Comparison of ENCODE assay signal across 29 cellular contexts in genomic region chr1:76161451-76161850, GRCh38.
"Had no signal": no experiment of that assay in that cellular context is flagged by ENCODE, and none has a peak within 500 bp of the region (broad histone marks: within the 10 kb centered on the region; RNA-seq: fewer than 3 reads in every experiment).

No MANE protein-coding gene starts in this region.

- H3K27me3 Mint-ChIP-seq: activated CD4-positive, alpha-beta memory T cell treated with anti-CD3 and anti-CD28 coated beads for 36 hours; activated CD4-positive, alpha-beta T cell treated with anti-CD3 and anti-CD28 coated beads for 36 hours; activated CD8-positive, alpha-beta memory T cell treated with anti-CD3 and anti-CD28 coated beads, Interleukin-2, amount 10 ng/mL, durations not matched to agents 7 days and 5 days; activated naive CD4-positive, alpha-beta T cell treated with anti-CD3 and anti-CD28 coated beads, Interleukin-2, amount 10 ng/mL, durations not matched to agents 7 days and 5 days; activated naive CD8-positive, alpha-beta T cell treated with anti-CD3 and anti-CD28 coated beads, Interleukin-2, amount 10 ng/mL, durations not matched to agents 7 days and 5 days; brain had no signal

- H3K9me3 Mint-ChIP-seq: activated CD4-positive, alpha-beta memory T cell treated with anti-CD3 and anti-CD28 coated beads for 36 hours; activated CD4-positive, alpha-beta T cell treated with anti-CD3 and anti-CD28 coated beads, Interleukin-2, amount 10 ng/mL, durations not matched to agents 24 days and 14 days; activated naive CD4-positive, alpha-beta T cell treated with anti-CD3 and anti-CD28 coated beads, Interleukin-2, amount 10 ng/mL, durations not matched to agents 7 days and 5 days; activated T-helper 2 cell treated with anti-CD3 and anti-CD28 coated beads, Interferon-gamma antibody, Interleukin-2, Interleukin-4, amounts not matched to agents 10 μg/mL and 5 μg/mL and 100 μg/mL, durations not matched to agents 14 hours and 24 hours and 36 hours had no signal

- H3K4me3 Mint-ChIP-seq: activated CD4-positive, alpha-beta memory T cell treated with anti-CD3 and anti-CD28 coated beads for 36 hours; activated CD4-positive, alpha-beta T cell treated with anti-CD3 and anti-CD28 coated beads for 36 hours; activated CD4-positive, alpha-beta T cell treated with anti-CD3 and anti-CD28 coated beads, Interleukin-2, amount 10 ng/mL, durations not matched to agents 24 days and 14 days; activated CD8-positive, alpha-beta memory T cell treated with anti-CD3 and anti-CD28 coated beads, Interleukin-2, amount 10 ng/mL, durations not matched to agents 7 days and 5 days; activated CD8-positive, alpha-beta T cell treated with anti-CD3 and anti-CD28 coated beads, Interleukin-2, amount 10 ng/mL, durations not matched to agents 7 days and 5 days; activated naive CD4-positive, alpha-beta T cell treated with anti-CD3 and anti-CD28 coated beads, Interleukin-2, amount 10 ng/mL, durations not matched to agents 7 days and 5 days; activated naive CD8-positive, alpha-beta T cell treated with anti-CD3 and anti-CD28 coated beads, Interleukin-2, amount 10 ng/mL, durations not matched to agents 7 days and 5 days; activated T-helper 1 cell treated with anti-CD3 and anti-CD28 coated beads, Interleukin-12 subunit alpha, Interleukin-12 subunit beta, Interleukin-2, Interleukin-4 antibody, amounts not matched to agents 30 ng/mL and 10 ng/mL and 1 ng/mL, durations not matched to agents 14 hours and 24 hours and 36 hours; brain had no signal

- H3K27me3 ChIP-seq: ascending aorta, breast epithelium, cardiac muscle cell, colonic mucosa had no signal

- H3K27ac Mint-ChIP-seq: activated CD4-positive, alpha-beta memory T cell treated with anti-CD3 and anti-CD28 coated beads for 36 hours; activated CD4-positive, alpha-beta T cell treated with anti-CD3 and anti-CD28 coated beads for 36 hours; activated CD4-positive, alpha-beta T cell treated with anti-CD3 and anti-CD28 coated beads, Interleukin-2, amount 10 ng/mL, durations not matched to agents 24 days and 14 days; activated CD8-positive, alpha-beta memory T cell treated with anti-CD3 and anti-CD28 coated beads, Interleukin-2, amount 10 ng/mL, durations not matched to agents 7 days and 5 days; activated CD8-positive, alpha-beta T cell treated with anti-CD3 and anti-CD28 coated beads, Interleukin-2, amount 10 ng/mL, durations not matched to agents 7 days and 5 days; activated naive CD4-positive, alpha-beta T cell treated with anti-CD3 and anti-CD28 coated beads, Interleukin-2, amount 10 ng/mL, durations not matched to agents 7 days and 5 days; activated naive CD4-positive, alpha-beta T cell treated with anti-CD3 and anti-CD28 coated beads, Interleukin-2, amount 50 U/mL, for 72 hours; activated naive CD8-positive, alpha-beta T cell treated with anti-CD3 and anti-CD28 coated beads, Interleukin-2, amount 10 ng/mL, durations not matched to agents 7 days and 5 days; activated T-helper 1 cell treated with anti-CD3 and anti-CD28 coated beads, Interleukin-12 subunit alpha, Interleukin-12 subunit beta, Interleukin-2, Interleukin-4 antibody, amounts not matched to agents 30 ng/mL and 10 ng/mL and 1 ng/mL, durations not matched to agents 14 hours and 24 hours and 36 hours; activated T-helper 2 cell treated with anti-CD3 and anti-CD28 coated beads, Interferon-gamma antibody, Interleukin-2, Interleukin-4, amounts not matched to agents 10 μg/mL and 5 μg/mL and 100 μg/mL, durations not matched to agents 14 hours and 24 hours and 36 hours; brain had no signal

- FAIRE-seq: frontal cortex had no signal

- DNase-seq: activated CD4-positive, alpha-beta memory T cell treated with anti-CD3 and anti-CD28 coated beads for 36 hours; activated CD4-positive, alpha-beta T cell treated with anti-CD3 and anti-CD28 coated beads for 36 hours; activated CD4-positive, alpha-beta T cell treated with anti-CD3 and anti-CD28 coated beads, Interleukin-2, amount 10 ng/mL, durations not matched to agents 24 days and 14 days; activated CD4-positive, CD25-positive, alpha-beta regulatory T cell; activated CD4-positive, CD25-positive, alpha-beta regulatory T cell treated with anti-CD3 and anti-CD28 coated beads, Interleukin-2, amount 50 U/mL, for 72 hours; activated CD8-positive, alpha-beta memory T cell treated with anti-CD3 and anti-CD28 coated beads, Interleukin-2, amount 10 ng/mL, durations not matched to agents 7 days and 5 days; activated CD8-positive, alpha-beta memory T cell treated with anti-CD3 and anti-CD28 coated beads, Interleukin-2, amount 50 U/mL, for 4 hours; activated CD8-positive, alpha-beta T cell treated with anti-CD3 and anti-CD28 coated beads, Interleukin-2, amount 10 ng/mL, durations not matched to agents 7 days and 5 days; activated effector memory CD4-positive, alpha-beta T cell treated with anti-CD3 and anti-CD28 coated beads, Interleukin-2, amount 50 U/mL, for 16 hours; activated naive CD4-positive, alpha-beta T cell treated with anti-CD3 and anti-CD28 coated beads, Interleukin-2, amount 10 ng/mL, durations not matched to agents 7 days and 5 days; activated naive CD8-positive, alpha-beta T cell treated with anti-CD3 and anti-CD28 coated beads, Interleukin-2, amount 10 ng/mL, durations not matched to agents 7 days and 5 days; activated T-cell treated with anti-CD3 and anti-CD28 coated beads, Interleukin-2, amount 50 U/mL, for 1 hour; activated T-cell treated with anti-CD3 and anti-CD28 coated beads, Interleukin-2, amount 50 U/mL, for 48 hours; central memory CD4-positive, alpha-beta T cell; cerebellar nuclear complex; colonic mucosa; effector CD8-positive, alpha-beta T cell; foreskin fibroblast; head of caudate nucleus; T-helper 2 cell had no signal

- H3K4me3 ChIP-seq: ascending aorta, breast epithelium, cardiac muscle cell, colonic mucosa had no signal

- H3K4me1 Mint-ChIP-seq: activated CD4-positive, alpha-beta T cell treated with anti-CD3 and anti-CD28 coated beads for 36 hours; activated CD4-positive, alpha-beta T cell treated with anti-CD3 and anti-CD28 coated beads, Interleukin-2, amount 10 ng/mL, durations not matched to agents 24 days and 14 days; activated CD8-positive, alpha-beta memory T cell treated with anti-CD3 and anti-CD28 coated beads, Interleukin-2, amount 10 ng/mL, durations not matched to agents 7 days and 5 days; activated naive CD4-positive, alpha-beta T cell treated with anti-CD3 and anti-CD28 coated beads, Interleukin-2, amount 10 ng/mL, durations not matched to agents 7 days and 5 days had no signal

- H3K9me3 ChIP-seq: ascending aorta, breast epithelium, colonic mucosa had no signal

- ATAC-seq: activated CD4-positive, alpha-beta T cell treated with anti-CD3 and anti-CD28 coated beads for 36 hours; activated CD8-positive, alpha-beta memory T cell treated with anti-CD3 and anti-CD28 coated beads, Interleukin-2, amount 10 ng/mL, durations not matched to agents 7 days and 5 days; activated CD8-positive, alpha-beta T cell treated with anti-CD3 and anti-CD28 coated beads, Interleukin-2, amount 10 ng/mL, durations not matched to agents 7 days and 5 days; activated naive CD4-positive, alpha-beta T cell treated with anti-CD3 and anti-CD28 coated beads, Interleukin-2, amount 50 U/mL, for 72 hours; esophagus mucosa had no signal

- H3K27ac ChIP-seq: ascending aorta, breast epithelium, cardiac muscle cell, colonic mucosa had no signal

- H3K36me3 ChIP-seq: ascending aorta, breast epithelium, cardiac muscle cell, colonic mucosa had no signal

- H3K4me1 ChIP-seq: ascending aorta, breast epithelium, colonic mucosa had no signal

- H3K36me3 Mint-ChIP-seq: activated CD4-positive, alpha-beta memory T cell treated with anti-CD3 and anti-CD28 coated beads for 36 hours; activated CD8-positive, alpha-beta memory T cell treated with anti-CD3 and anti-CD28 coated beads, Interleukin-2, amount 10 ng/mL, durations not matched to agents 7 days and 5 days; activated naive CD4-positive, alpha-beta T cell treated with anti-CD3 and anti-CD28 coated beads, Interleukin-2, amount 10 ng/mL, durations not matched to agents 7 days and 5 days; activated naive CD8-positive, alpha-beta T cell treated with anti-CD3 and anti-CD28 coated beads, Interleukin-2, amount 10 ng/mL, durations not matched to agents 7 days and 5 days had no signal
